ENCODE assay signal across 9 cellular contexts in the genomic region with DNA sequence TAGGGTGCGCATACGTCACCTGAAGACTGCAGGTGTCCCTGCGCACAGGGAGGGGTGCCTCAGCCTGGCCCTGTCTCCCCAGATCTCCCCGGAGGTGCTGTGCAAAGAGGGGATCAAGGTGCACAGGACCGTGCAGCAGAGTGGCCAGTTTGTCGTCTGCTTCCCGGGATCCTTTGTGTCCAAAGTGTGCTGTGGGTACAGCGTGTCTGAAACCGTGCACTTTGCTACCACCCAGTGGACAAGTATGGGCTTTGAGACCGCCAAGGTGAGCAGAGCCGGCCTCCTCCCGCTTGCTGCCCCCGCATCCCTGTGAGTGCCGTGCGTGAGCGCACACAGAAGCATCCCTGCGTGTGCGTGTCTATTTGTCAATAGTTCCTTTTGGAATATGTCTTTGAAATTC.
A peak's percentile ranks its signal among the peaks of the same experiment; 100 is the strongest.
DNase-seq lines count a peak whose midpoint lies in the region; ATAC-seq, FAIRE-seq and TF ChIP-seq lines count a peak whose summit lies in the region.
"Had no signal": no experiment of that assay in that cellular context is flagged by ENCODE, and none has a peak within 500 bp of the region (broad histone marks: within the 10 kb centered on the region; RNA-seq: fewer than 3 reads in every experiment).

No MANE protein-coding gene starts in this region.

- no peaks in the 10 kb centered on the region for H3K27me3 Mint-ChIP-seq in activated T-cell treated with anti-CD3 and anti-CD28 coated beads, Interleukin-2, amount 50 U/mL, for 72 hours (ENCODE audit: low read depth)
- H3K27me3 Mint-ChIP-seq in stimulated activated naive B cell treated with anti-CD40 and anti-IgM and Interleukin-4, amounts not matched to agents 10 μg/mL and 1 μg/mL and 100 μg/mL, for 72 hours = no peaks in the 10 kb centered on the region

- no peak overlapping the region for H3K27ac ChIP-seq in SU-DHL-6 (ENCODE audit: low read depth, low read length)
- H3K27ac ChIP-seq in heart right ventricle = peak overlapping the region in 9 of 10 donors; percentile 30 to 83 (median 61)

- no peak overlapping the region for H3K4me3 Mint-ChIP-seq in activated T-cell treated with anti-CD3 and anti-CD28 coated beads, Interleukin-2, amount 50 U/mL, for 72 hours
- no peak overlapping the region for H3K4me3 Mint-ChIP-seq in stimulated activated naive B cell treated with anti-CD40 and anti-IgM and Interleukin-4, amounts not matched to agents 10 μg/mL and 1 μg/mL and 100 μg/mL, for 72 hours

- no peak overlapping the region for H3K4me3 ChIP-seq in SU-DHL-6 (ENCODE audit: insufficient read depth, low read length, poor library complexity, severe bottlenecking)
- no peak overlapping the region for H3K4me3 ChIP-seq in heart right ventricle

- H3K9me3 Mint-ChIP-seq in activated T-cell treated with anti-CD3 and anti-CD28 coated beads, Interleukin-2, amount 50 U/mL, for 72 hours = no peaks in the 10 kb centered on the region
- no peaks in the 10 kb centered on the region for H3K9me3 Mint-ChIP-seq in stimulated activated naive B cell treated with anti-CD40 and anti-IgM and Interleukin-4, amounts not matched to agents 10 μg/mL and 1 μg/mL and 100 μg/mL, for 72 hours

- H3K9me2 ChIP-seq in SU-DHL-6 (replicated peaks; ENCODE audit: insufficient read depth, low read length) = no peaks in the 10 kb centered on the region

- DNase-seq in activated T-cell treated with anti-CD3 and anti-CD28 coated beads, Interleukin-2, amount 50 U/mL, for 72 hours = no peak
- DNase-seq in activated T-cell treated with anti-CD3 and anti-CD28 coated beads for 4 hours = no peak
- DNase-seq in heart right ventricle = peak in 1 of 2 donors; percentile 38
- no peak for DNase-seq in stimulated activated naive B cell treated with anti-CD40 and anti-IgM and Interleukin-4, amounts not matched to agents 10 μg/mL and 1 μg/mL and 100 μg/mL, for 72 hours
- DNase-seq in RCC 7860 (ENCODE audit: low spot score) = no peak
- DNase-seq in stimulated activated CD4-positive, alpha-beta T cell treated with anti-CD3 and anti-CD28 coated beads, Interleukin-12 subunit alpha, Interleukin-12 subunit beta, amount 100 ng/mL, for 4 hours = no peak
- DNase-seq in NCI-H146 (lab: John Stamatoyannopoulos, UW) = no peak
- DNase-seq: KBM-7 had no signal

- no peak overlapping the region for H3K9ac ChIP-seq in SU-DHL-6 (ENCODE audit: low read length)

- H3K27me3 ChIP-seq in SU-DHL-6 (ENCODE audit: low read length) = no peaks in the 10 kb centered on the region
- H3K27me3 ChIP-seq in heart right ventricle = no peaks in the 10 kb centered on the region

- H3K9me3 ChIP-seq in SU-DHL-6 (ENCODE audit: insufficient read depth, low read length) (no peaks in the 10 kb centered on the region), heart right ventricle (no peaks in the 10 kb centered on the region)

- TF ChIP-seq CTCF in SU-DHL-6 (IDR thresholded peaks at IDR 0.05; ENCODE audit: insufficient read depth, low read length, poor library complexity, severe bottlenecking) = peak; percentile 22
- TF ChIP-seq CTCF in heart right ventricle (IDR thresholded peaks at IDR 0.05) = peak in 7 of 9 donors; percentile 19 to 52 (median 42)

- H3K4me2 ChIP-seq in SU-DHL-6 (ENCODE audit: low read depth, low read length, poor library complexity, severe bottlenecking) = no peak overlapping the region

- no peaks in the 10 kb centered on the region for H3K79me2 ChIP-seq in SU-DHL-6 (ENCODE audit: insufficient read depth, low read length)

- H3K27ac Mint-ChIP-seq in activated T-cell treated with anti-CD3 and anti-CD28 coated beads, Interleukin-2, amount 50 U/mL, for 72 hours = peak overlapping the region; percentile 90
- H3K27ac Mint-ChIP-seq in stimulated activated naive B cell treated with anti-CD40 and anti-IgM and Interleukin-4, amounts not matched to agents 10 μg/mL and 1 μg/mL and 100 μg/mL, for 72 hours = peak overlapping the region; percentile 59

- no peaks in the 10 kb centered on the region for H3F3A ChIP-seq in SU-DHL-6 (ENCODE audit: insufficient read depth)

- peaks cover 0 to 28% (median 13%) of the 10 kb centered on the region in 9 donors for H3K4me1 ChIP-seq in heart right ventricle

- peaks cover 18% of the 10 kb centered on the region for H3K4me1 Mint-ChIP-seq in activated T-cell treated with anti-CD3 and anti-CD28 coated beads, Interleukin-2, amount 50 U/mL, for 72 hours (ENCODE audit: low read depth)
- peaks cover 2 to 13% of the 10 kb centered on the region in 2 donors for H3K4me1 Mint-ChIP-seq in stimulated activated naive B cell treated with anti-CD40 and anti-IgM and Interleukin-4, amounts not matched to agents 10 μg/mL and 1 μg/mL and 100 μg/mL, for 72 hours

- intact Hi-C loops in heart right ventricle (cut with DNase I) = loop anchor here in 1 of 10 donors (5.0 kb wide), 1 partner anchor 110 kb away; no protein-coding TSS in a partner anchor

- no peak overlapping the region for H2AFZ ChIP-seq in SU-DHL-6 (ENCODE audit: low read depth, low read length, severe bottlenecking)

- no peak for ATAC-seq in activated T-cell treated with anti-CD3 and anti-CD28 coated beads, Interleukin-2, amount 50 U/mL, for 72 hours (replicated peaks in 1 of 2)
- peak; percentile 49 to 78 (median 67) for ATAC-seq in heart right ventricle
- ATAC-seq in stimulated activated naive B cell treated with anti-CD40 and anti-IgM and Interleukin-4, amounts not matched to agents 10 μg/mL and 1 μg/mL and 100 μg/mL, for 72 hours (replicated peaks) = no peak

- no peaks in the 10 kb centered on the region for H4K20me1 ChIP-seq in SU-DHL-6 (ENCODE audit: low read depth, low read length)

- 69 to 77% methylated on average over 18 of the region's 18 CpGs for WGBS in heart right ventricle, 2 donors

- FAIRE-seq in RCC 7860 (lab: Jason Lieb, UNC) = no peak

- H3K36me3 ChIP-seq in SU-DHL-6 (ENCODE audit: low read length) = no peaks in the 10 kb centered on the region
- H3K36me3 ChIP-seq in heart right ventricle = peaks cover 0 to 99% (median 29%) of the 10 kb centered on the region in 9 donors

- H3K36me3 Mint-ChIP-seq in activated T-cell treated with anti-CD3 and anti-CD28 coated beads, Interleukin-2, amount 50 U/mL, for 72 hours (ENCODE audit: insufficient read depth in 2 of 2) = peaks cover 8 to 41% of the 10 kb centered on the region in 2 donors
- peaks cover 58 to 79% of the 10 kb centered on the region in 2 donors for H3K36me3 Mint-ChIP-seq in stimulated activated naive B cell treated with anti-CD40 and anti-IgM and Interleukin-4, amounts not matched to agents 10 μg/mL and 1 μg/mL and 100 μg/mL, for 72 hours

Comparison
In these comparisons a context has a peak if more than half of its experiments do, and no peak if none do; other contexts are left out.
1. ATAC-seq: peak in heart right ventricle (8 of 8); none in activated T-cell treated with anti-CD3 and anti-CD28 coated beads, Interleukin-2, amount 50 U/mL, for 72 hours (0 of 2) and stimulated activated naive B cell treated with anti-CD40 and anti-IgM and Interleukin-4, amounts not matched to agents 10 μg/mL and 1 μg/mL and 100 μg/mL, for 72 hours (0 of 2).